1 cellular context compared by ENCODE assay signal in the genomic region with DNA sequence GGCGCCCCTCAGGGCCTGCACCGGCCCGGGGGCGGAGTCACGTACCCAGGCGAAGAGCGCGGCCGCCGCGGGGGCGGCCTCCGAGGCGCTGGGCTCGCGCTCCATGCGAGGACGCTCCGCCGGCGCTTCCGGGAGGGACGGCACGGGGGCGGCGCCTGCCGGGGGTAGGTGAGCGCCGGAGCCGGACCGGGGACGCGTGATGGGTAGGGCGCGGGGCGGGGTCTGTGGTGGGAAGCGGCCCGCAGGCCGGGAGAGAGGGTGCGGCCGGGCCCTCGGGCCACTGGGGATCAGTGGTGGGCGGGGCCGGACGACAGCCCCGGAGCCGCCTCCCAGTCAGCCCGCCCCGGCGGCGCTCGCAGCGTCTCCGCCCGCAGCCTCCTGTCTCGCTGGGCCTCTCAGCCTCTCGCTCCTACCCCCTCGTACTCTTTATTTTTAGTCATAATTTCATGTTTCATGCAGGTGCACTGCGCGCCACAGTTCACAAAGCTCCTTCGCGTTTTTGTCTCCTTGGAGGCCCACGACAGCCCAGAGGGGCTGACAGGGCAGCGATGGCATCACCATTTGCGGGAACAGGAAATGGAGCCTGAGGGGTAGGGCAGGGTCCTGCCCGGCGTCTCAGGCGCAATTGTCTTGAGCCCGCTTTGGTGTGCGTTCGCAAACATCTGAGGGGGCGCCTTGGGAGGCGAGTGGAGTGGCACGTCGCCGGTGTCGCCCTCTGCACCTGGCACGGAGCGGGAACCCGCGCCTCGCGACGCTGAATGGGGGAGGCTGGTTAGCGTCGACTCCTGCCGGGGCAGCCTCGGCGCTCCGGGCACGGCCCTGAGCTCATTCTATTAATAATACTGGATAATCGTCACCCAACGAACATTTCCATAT.
TF ChIP-seq lines count a peak whose summit lies in the region.

A gene (minus strand): TSS at position 142 of the 876 bp plus-strand sequence. CDS start 37 bp downstream, at position 105.

TF ChIP-seq in HepG2, 621 proteins besides CTCF, POLR2A, EP300 and RAD21 (continued from another document and continues in another):
- TF ChIP-seq ZSCAN20 (CRISPR knock-in tag; IDR thresholded peaks at IDR 0.05; ENCODE audit: borderline replicate concordance) (peak; percentile 39; the same call in 1 of the 2 replicates), FOXP1 (IDR thresholded peaks at IDR 0.05) (no peak), FOXP1 (CRISPR knock-in tag; IDR thresholded peaks at IDR 0.05) (no peak), TBX3 (IDR thresholded peaks at IDR 0.05; ENCODE audit: borderline replicate concordance) (no peak), MTF2 (CRISPR knock-in tag; IDR thresholded peaks at IDR 0.05; ENCODE audit: borderline replicate concordance) (peak; percentile 84; the same call in 1 of the 2 replicates), POLR2G (IDR thresholded peaks at IDR 0.05; ENCODE audit: low read depth, low read length) (peak; percentile 86), ZBTB3 (CRISPR knock-in tag; IDR thresholded peaks at IDR 0.05; ENCODE audit: borderline replicate concordance, low read depth) (no peak; the same call in 1 of the 2 replicates), HNF4A (CRISPR knock-in tag; IDR thresholded peaks at IDR 0.05) (peak; percentile 8; the same call in 1 of the 2 replicates), NR1H2 (CRISPR knock-in tag; IDR thresholded peaks at IDR 0.05; ENCODE audit: borderline replicate concordance, low read depth) (no peak), ZNF143 (CRISPR knock-in tag; IDR thresholded peaks at IDR 0.05) (0 out of 2 replicates have a peak, but pooled peaks have one; percentile 25), THAP11 (CRISPR knock-in tag; IDR thresholded peaks at IDR 0.05) (peak; percentile 19), ZNF292 (CRISPR knock-in tag; IDR thresholded peaks at IDR 0.05; ENCODE audit: borderline replicate concordance, low read depth) (0 out of 2 replicates have a peak, but pooled peaks have one; percentile 25), ZNF382 (CRISPR knock-in tag; IDR thresholded peaks at IDR 0.05; ENCODE audit: borderline replicate concordance) (no peak), CBX5 (CRISPR knock-in tag; IDR thresholded peaks at IDR 0.05; ENCODE audit: borderline replicate concordance) (no peak), YY1 (IDR thresholded peaks at IDR 0.05; ENCODE audit: insufficient read depth, insufficient replicate concordance, low read depth, low read length) (peak; percentile 73), MED8 (CRISPR knock-in tag; IDR thresholded peaks at IDR 0.05; ENCODE audit: insufficient replicate concordance) (peak; percentile 53), SCMH1 (CRISPR knock-in tag; IDR thresholded peaks at IDR 0.05; ENCODE audit: borderline replicate concordance) (no peak), HNRNPLL (IDR thresholded peaks at IDR 0.05; ENCODE audit: low read depth, low read length, poor library complexity, severe bottlenecking) (peak; percentile 61), TOE1 (CRISPR knock-in tag; IDR thresholded peaks at IDR 0.05) (no peak; the same call in 1 of the 2 replicates), ZNF484 (CRISPR knock-in tag; IDR thresholded peaks at IDR 0.05; ENCODE audit: borderline replicate concordance, low read depth) (0 out of 2 replicates have a peak, but pooled peaks have one; percentile 57), POLR2AphosphoS2 (IDR thresholded peaks at IDR 0.05; ENCODE audit: low read depth, low read length) (no peak)
- TF ChIP-seq, protein P1, sequence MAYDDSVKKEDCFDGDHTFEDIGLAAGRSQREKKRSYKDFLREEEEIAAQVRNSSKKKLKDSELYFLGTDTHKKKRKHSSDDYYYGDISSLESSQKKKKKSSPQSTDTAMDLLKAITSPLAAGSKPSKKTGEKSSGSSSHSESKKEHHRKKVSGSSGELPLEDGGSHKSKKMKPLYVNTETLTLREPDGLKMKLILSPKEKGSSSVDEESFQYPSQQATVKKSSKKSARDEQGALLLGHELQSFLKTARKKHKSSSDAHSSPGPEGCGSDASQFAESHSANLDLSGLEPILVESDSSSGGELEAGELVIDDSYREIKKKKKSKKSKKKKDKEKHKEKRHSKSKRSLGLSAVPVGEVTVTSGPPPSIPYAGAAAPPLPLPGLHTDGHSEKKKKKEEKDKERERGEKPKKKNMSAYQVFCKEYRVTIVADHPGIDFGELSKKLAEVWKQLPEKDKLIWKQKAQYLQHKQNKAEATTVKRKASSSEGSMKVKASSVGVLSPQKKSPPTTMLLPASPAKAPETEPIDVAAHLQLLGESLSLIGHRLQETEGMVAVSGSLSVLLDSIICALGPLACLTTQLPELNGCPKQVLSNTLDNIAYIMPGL (CRISPR knock-in tag; IDR thresholded peaks at IDR 0.05; ENCODE audit: borderline replicate concordance in 1 of 2, low read depth in 1 of 2): peak; percentile 13 to 45; a peak in 2 of 4 replicates
- TF ChIP-seq, protein P2, sequence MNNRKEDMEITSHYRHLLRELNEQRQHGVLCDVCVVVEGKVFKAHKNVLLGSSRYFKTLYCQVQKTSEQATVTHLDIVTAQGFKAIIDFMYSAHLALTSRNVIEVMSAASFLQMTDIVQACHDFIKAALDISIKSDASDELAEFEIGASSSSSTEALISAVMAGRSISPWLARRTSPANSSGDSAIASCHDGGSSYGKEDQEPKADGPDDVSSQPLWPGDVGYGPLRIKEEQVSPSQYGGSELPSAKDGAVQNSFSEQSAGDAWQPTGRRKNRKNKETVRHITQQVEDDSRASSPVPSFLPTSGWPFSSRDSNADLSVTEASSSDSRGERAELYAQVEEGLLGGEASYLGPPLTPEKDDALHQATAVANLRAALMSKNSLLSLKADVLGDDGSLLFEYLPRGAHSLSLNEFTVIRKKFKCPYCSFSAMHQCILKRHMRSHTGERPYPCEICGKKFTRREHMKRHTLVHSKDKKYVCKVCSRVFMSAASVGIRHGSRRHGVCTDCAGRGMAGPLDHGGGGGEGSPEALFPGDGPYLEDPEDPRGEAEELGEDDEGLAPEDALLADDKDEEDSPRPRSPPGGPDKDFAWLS (CRISPR knock-in tag; IDR thresholded peaks at IDR 0.05; ENCODE audit: borderline replicate concordance): no peak
- TF ChIP-seq, protein P3, sequence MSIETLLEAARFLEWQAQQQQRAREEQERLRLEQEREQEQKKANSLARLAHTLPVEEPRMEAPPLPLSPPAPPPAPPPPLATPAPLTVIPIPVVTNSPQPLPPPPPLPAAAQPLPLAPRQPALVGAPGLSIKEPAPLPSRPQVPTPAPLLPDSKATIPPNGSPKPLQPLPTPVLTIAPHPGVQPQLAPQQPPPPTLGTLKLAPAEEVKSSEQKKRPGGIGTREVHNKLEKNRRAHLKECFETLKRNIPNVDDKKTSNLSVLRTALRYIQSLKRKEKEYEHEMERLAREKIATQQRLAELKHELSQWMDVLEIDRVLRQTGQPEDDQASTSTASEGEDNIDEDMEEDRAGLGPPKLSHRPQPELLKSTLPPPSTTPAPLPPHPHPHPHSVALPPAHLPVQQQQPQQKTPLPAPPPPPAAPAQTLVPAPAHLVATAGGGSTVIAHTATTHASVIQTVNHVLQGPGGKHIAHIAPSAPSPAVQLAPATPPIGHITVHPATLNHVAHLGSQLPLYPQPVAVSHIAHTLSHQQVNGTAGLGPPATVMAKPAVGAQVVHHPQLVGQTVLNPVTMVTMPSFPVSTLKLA (IDR thresholded peaks at IDR 0.05): no peak
- TF ChIP-seq, protein P4, sequence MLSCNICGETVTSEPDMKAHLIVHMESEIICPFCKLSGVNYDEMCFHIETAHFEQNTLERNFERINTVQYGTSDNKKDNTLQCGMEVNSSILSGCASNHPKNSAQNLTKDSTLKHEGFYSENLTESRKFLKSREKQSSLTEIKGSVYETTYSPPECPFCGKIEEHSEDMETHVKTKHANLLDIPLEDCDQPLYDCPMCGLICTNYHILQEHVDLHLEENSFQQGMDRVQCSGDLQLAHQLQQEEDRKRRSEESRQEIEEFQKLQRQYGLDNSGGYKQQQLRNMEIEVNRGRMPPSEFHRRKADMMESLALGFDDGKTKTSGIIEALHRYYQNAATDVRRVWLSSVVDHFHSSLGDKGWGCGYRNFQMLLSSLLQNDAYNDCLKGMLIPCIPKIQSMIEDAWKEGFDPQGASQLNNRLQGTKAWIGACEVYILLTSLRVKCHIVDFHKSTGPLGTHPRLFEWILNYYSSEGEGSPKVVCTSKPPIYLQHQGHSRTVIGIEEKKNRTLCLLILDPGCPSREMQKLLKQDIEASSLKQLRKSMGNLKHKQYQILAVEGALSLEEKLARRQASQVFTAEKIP (CRISPR knock-in tag; IDR thresholded peaks at IDR 0.05; ENCODE audit: borderline replicate concordance): no peak
- TF ChIP-seq, protein P5, sequence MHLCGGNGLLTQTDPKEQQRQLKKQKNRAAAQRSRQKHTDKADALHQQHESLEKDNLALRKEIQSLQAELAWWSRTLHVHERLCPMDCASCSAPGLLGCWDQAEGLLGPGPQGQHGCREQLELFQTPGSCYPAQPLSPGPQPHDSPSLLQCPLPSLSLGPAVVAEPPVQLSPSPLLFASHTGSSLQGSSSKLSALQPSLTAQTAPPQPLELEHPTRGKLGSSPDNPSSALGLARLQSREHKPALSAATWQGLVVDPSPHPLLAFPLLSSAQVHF (CRISPR knock-in tag; IDR thresholded peaks at IDR 0.05): 0 out of 2 replicates have a peak, but pooled peaks have one; percentile 39
- TF ChIP-seq, protein P6, sequence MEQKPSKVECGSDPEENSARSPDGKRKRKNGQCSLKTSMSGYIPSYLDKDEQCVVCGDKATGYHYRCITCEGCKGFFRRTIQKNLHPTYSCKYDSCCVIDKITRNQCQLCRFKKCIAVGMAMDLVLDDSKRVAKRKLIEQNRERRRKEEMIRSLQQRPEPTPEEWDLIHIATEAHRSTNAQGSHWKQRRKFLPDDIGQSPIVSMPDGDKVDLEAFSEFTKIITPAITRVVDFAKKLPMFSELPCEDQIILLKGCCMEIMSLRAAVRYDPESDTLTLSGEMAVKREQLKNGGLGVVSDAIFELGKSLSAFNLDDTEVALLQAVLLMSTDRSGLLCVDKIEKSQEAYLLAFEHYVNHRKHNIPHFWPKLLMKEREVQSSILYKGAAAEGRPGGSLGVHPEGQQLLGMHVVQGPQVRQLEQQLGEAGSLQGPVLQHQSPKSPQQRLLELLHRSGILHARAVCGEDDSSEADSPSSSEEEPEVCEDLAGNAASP (CRISPR knock-in tag; IDR thresholded peaks at IDR 0.05; ENCODE audit: borderline replicate concordance): no peak
- TF ChIP-seq, protein P7, sequence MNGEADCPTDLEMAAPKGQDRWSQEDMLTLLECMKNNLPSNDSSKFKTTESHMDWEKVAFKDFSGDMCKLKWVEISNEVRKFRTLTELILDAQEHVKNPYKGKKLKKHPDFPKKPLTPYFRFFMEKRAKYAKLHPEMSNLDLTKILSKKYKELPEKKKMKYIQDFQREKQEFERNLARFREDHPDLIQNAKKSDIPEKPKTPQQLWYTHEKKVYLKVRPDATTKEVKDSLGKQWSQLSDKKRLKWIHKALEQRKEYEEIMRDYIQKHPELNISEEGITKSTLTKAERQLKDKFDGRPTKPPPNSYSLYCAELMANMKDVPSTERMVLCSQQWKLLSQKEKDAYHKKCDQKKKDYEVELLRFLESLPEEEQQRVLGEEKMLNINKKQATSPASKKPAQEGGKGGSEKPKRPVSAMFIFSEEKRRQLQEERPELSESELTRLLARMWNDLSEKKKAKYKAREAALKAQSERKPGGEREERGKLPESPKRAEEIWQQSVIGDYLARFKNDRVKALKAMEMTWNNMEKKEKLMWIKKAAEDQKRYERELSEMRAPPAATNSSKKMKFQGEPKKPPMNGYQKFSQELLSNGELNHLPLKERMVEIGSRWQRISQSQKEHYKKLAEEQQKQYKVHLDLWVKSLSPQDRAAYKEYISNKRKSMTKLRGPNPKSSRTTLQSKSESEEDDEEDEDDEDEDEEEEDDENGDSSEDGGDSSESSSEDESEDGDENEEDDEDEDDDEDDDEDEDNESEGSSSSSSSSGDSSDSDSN (CRISPR knock-in tag; IDR thresholded peaks at IDR 0.05): peak; percentile 83; the same call in 1 of the 2 replicates
- TF ChIP-seq, protein P8, sequence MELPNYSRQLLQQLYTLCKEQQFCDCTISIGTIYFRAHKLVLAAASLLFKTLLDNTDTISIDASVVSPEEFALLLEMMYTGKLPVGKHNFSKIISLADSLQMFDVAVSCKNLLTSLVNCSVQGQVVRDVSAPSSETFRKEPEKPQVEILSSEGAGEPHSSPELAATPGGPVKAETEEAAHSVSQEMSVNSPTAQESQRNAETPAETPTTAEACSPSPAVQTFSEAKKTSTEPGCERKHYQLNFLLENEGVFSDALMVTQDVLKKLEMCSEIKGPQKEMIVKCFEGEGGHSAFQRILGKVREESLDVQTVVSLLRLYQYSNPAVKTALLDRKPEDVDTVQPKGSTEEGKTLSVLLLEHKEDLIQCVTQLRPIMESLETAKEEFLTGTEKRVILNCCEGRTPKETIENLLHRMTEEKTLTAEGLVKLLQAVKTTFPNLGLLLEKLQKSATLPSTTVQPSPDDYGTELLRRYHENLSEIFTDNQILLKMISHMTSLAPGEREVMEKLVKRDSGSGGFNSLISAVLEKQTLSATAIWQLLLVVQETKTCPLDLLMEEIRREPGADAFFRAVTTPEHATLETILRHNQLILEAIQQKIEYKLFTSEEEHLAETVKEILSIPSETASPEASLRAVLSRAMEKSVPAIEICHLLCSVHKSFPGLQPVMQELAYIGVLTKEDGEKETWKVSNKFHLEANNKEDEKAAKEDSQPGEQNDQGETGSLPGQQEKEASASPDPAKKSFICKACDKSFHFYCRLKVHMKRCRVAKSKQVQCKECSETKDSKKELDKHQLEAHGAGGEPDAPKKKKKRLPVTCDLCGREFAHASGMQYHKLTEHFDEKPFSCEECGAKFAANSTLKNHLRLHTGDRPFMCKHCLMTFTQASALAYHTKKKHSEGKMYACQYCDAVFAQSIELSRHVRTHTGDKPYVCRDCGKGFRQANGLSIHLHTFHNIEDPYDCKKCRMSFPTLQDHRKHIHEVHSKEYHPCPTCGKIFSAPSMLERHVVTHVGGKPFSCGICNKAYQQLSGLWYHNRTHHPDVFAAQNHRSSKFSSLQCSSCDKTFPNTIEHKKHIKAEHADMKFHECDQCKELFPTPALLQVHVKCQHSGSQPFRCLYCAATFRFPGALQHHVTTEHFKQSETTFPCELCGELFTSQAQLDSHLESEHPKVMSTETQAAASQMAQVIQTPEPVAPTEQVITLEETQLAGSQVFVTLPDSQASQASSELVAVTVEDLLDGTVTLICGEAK (IDR thresholded peaks at IDR 0.05): no peak
- TF ChIP-seq, protein P8 (CRISPR knock-in tag; IDR thresholded peaks at IDR 0.05): peak; percentile 86; the same call in 1 of the 2 replicates
